ENCODE assay signal across 23 cellular contexts in the genomic region with DNA sequence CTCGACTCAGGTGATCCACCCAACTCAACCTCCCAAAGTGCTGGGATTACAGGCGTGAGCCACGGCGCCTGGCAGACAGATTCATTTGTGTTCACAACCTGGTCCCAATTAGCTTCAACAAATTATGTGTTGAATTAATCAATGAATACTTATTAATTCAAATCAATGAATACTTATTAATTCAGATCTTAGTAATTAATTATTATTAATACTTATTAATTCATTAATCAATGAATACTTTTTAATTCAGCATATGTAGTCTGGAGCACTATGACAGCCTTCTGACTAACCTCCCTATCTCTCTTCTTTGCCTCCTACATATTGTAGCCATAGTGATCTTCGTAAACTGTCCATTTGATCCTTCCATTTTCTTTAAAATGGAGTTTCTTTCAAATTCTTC.
"Had no signal": no experiment of that assay in that cellular context is flagged by ENCODE, and none has a peak within 500 bp of the region (broad histone marks: within the 10 kb centered on the region; RNA-seq: fewer than 3 reads in every experiment).

No MANE protein-coding gene starts in this region.

- ATAC-seq: foreskin keratinocyte; gastrocnemius medialis; heart left ventricle; left cardiac atrium; left lobe of liver; left ventricle myocardium superior; lower lobe of right lung; mucosa of descending colon; naive thymus-derived CD8-positive, alpha-beta T cell had no signal

- FAIRE-seq: endothelial cell of umbilical vein, islet of Langerhans, keratinocyte had no signal

- H3K4me1 ChIP-seq: colonic mucosa, foreskin keratinocyte, gastrocnemius medialis, lower lobe of right lung had no signal

- H3K4me3 ChIP-seq: colonic mucosa, dorsolateral prefrontal cortex, esophagus muscularis mucosa, gastrocnemius medialis, heart left ventricle, hepatocyte, lower lobe of right lung, mucosa of descending colon had no signal

- H3K79me2 ChIP-seq: hepatocyte had no signal

- H3K36me3 ChIP-seq: colonic mucosa, esophagus muscularis mucosa, gastrocnemius medialis, heart left ventricle, lower lobe of right lung had no signal

- H3K4me2 ChIP-seq: hepatocyte had no signal

- DNase-seq: colonic mucosa; cortex of kidney; dermis blood vessel endothelial cell; dorsolateral prefrontal cortex; effector CD4-positive, alpha-beta T cell; effector memory CD4-positive, alpha-beta T cell; foreskin keratinocyte; gastrocnemius medialis; heart left ventricle; hypothalamus; left cardiac atrium; left ventricle myocardium superior; lower lobe of right lung; mesenchymal stem cell; mucosa of descending colon; naive B cell; naive thymus-derived CD8-positive, alpha-beta T cell had no signal

- H3K9me3 ChIP-seq: colonic mucosa, gastrocnemius medialis, lower lobe of right lung, mucosa of descending colon had no signal

- H2AFZ ChIP-seq: hepatocyte had no signal

- H3K27ac ChIP-seq: colonic mucosa, dorsolateral prefrontal cortex, esophagus muscularis mucosa, foreskin keratinocyte, gastrocnemius medialis, heart left ventricle, hepatocyte, lower lobe of right lung had no signal

- H3K27me3 ChIP-seq: colonic mucosa, esophagus muscularis mucosa, gastrocnemius medialis, heart left ventricle, hepatocyte had no signal
